In genomic region chr3:30343067-30343831, GRCh38 we compare ENCODE assay signal across 1 cellular context.
TF ChIP-seq lines count a peak whose summit lies in the region.

No MANE protein-coding gene starts in this region.

TF ChIP-seq in SK-N-SH treated with all-trans-retinoic acid at 6 μM for 48 hours, 23 proteins besides CTCF, POLR2A, EP300 and RAD21 (continued from another document):
- no peak for TF ChIP-seq PATZ1 (CRISPR knock-in tag; IDR thresholded peaks at IDR 0.05; ENCODE audit: borderline replicate concordance)
- TF ChIP-seq ISL1 (CRISPR knock-in tag; IDR thresholded peaks at IDR 0.05), result no peak
- no peak for TF ChIP-seq TOX (CRISPR knock-in tag; IDR thresholded peaks at IDR 0.05; ENCODE audit: borderline replicate concordance)
- no peak for TF ChIP-seq CSDC2 (CRISPR knock-in tag; IDR thresholded peaks at IDR 0.05)
- TF ChIP-seq ZNF70 (CRISPR knock-in tag; IDR thresholded peaks at IDR 0.05), result no peak
- no peak for TF ChIP-seq ZFP3 (CRISPR knock-in tag; IDR thresholded peaks at IDR 0.05)
- TF ChIP-seq PPARA (CRISPR knock-in tag; IDR thresholded peaks at IDR 0.05; ENCODE audit: borderline replicate concordance), result no peak
